Comparison of ENCODE assay signal across 30 cellular contexts in genomic region chr21:26451014-26451740, GRCh38.
"Had no signal": no experiment of that assay in that cellular context is flagged by ENCODE, and none has a peak within 500 bp of the region (broad histone marks: within the 10 kb centered on the region; RNA-seq: fewer than 3 reads in every experiment).

No MANE protein-coding gene starts in this region.

- H3K9ac ChIP-seq: parathyroid adenoma had no signal

- H3K4me1 Mint-ChIP-seq: activated naive CD8-positive, alpha-beta T cell treated with anti-CD3 and anti-CD28 coated beads for 36 hours; naive thymus-derived CD4-positive, alpha-beta T cell had no signal

- H3K27ac ChIP-seq: adrenal gland, brain microvascular endothelial cell, esophagus squamous epithelium, gastroesophageal sphincter, hepatocyte, parathyroid adenoma, psoas muscle, tibial nerve, VCaP had no signal

- H2AFZ ChIP-seq: hepatocyte, parathyroid adenoma had no signal

- H3K4me3 Mint-ChIP-seq: activated CD4-positive, alpha-beta memory T cell treated with anti-CD3 and anti-CD28 coated beads for 36 hours; activated naive CD8-positive, alpha-beta T cell treated with anti-CD3 and anti-CD28 coated beads for 36 hours; activated T-cell treated with anti-CD3 and anti-CD28 coated beads, Interleukin-2, amount 50 U/mL, for 4 hours; effector memory CD8-positive, alpha-beta T cell; naive thymus-derived CD4-positive, alpha-beta T cell had no signal

- H3K9me3 Mint-ChIP-seq: activated CD4-positive, alpha-beta memory T cell treated with anti-CD3 and anti-CD28 coated beads for 36 hours; activated naive CD8-positive, alpha-beta T cell treated with anti-CD3 and anti-CD28 coated beads for 36 hours; activated T-cell treated with anti-CD3 and anti-CD28 coated beads, Interleukin-2, amount 50 U/mL, for 4 hours had no signal

- H3K4me1 ChIP-seq: gastroesophageal sphincter, parathyroid adenoma, psoas muscle, tibial nerve had no signal

- H3K36me3 Mint-ChIP-seq: activated CD4-positive, alpha-beta memory T cell treated with anti-CD3 and anti-CD28 coated beads for 36 hours; activated naive CD8-positive, alpha-beta T cell treated with anti-CD3 and anti-CD28 coated beads for 36 hours; naive thymus-derived CD4-positive, alpha-beta T cell had no signal

- ATAC-seq: effector memory CD8-positive, alpha-beta T cell; gastroesophageal sphincter; left cardiac atrium; left ventricle myocardium superior; naive thymus-derived CD4-positive, alpha-beta T cell; psoas muscle; right cardiac atrium had no signal

- H3K4me3 ChIP-seq: adrenal gland, esophagus squamous epithelium, gastroesophageal sphincter, hepatocyte, psoas muscle, tibial nerve had no signal

- H3K27ac Mint-ChIP-seq: activated CD4-positive, alpha-beta memory T cell treated with anti-CD3 and anti-CD28 coated beads for 36 hours; activated naive CD8-positive, alpha-beta T cell treated with anti-CD3 and anti-CD28 coated beads for 36 hours; effector memory CD8-positive, alpha-beta T cell; naive thymus-derived CD4-positive, alpha-beta T cell had no signal

- H3K9me3 ChIP-seq: adrenal gland, esophagus squamous epithelium, gastroesophageal sphincter, psoas muscle, tibial nerve had no signal

- DNase-seq: activated CD4-positive, alpha-beta memory T cell treated with anti-CD3 and anti-CD28 coated beads for 36 hours; activated CD4-positive, alpha-beta T cell treated with anti-CD3 and anti-CD28 coated beads for 48 hours; activated CD8-positive, alpha-beta memory T cell treated with anti-CD3 and anti-CD28 coated beads, Interleukin-2, amount 50 U/mL, for 48 hours; activated naive CD4-positive, alpha-beta T cell; activated naive CD8-positive, alpha-beta T cell treated with anti-CD3 and anti-CD28 coated beads for 36 hours; activated T-cell treated with anti-CD3 and anti-CD28 coated beads, Interleukin-2, amount 50 U/mL, for 4 hours; adrenal gland; aorta; brain microvascular endothelial cell; caudate nucleus; cortex of kidney; effector memory CD8-positive, alpha-beta T cell; esophagus squamous epithelium; islet precursor cell; left cardiac atrium; left ventricle myocardium superior; midbrain; naive thymus-derived CD4-positive, alpha-beta T cell; psoas muscle; right cardiac atrium; stimulated activated CD4-positive, alpha-beta T cell treated with anti-CD3 and anti-CD28 coated beads, Interleukin-15, amount 100 ng/mL, for 24 hours; stimulated activated CD4-positive, alpha-beta T cell treated with anti-CD3 and anti-CD28 coated beads, Interleukin-2, amount 100 ng/mL, for 24 hours; stimulated activated naive CD4-positive, alpha-beta T cell; T-helper 9 cell had no signal

- H3K36me3 ChIP-seq: adrenal gland, brain microvascular endothelial cell, esophagus squamous epithelium, gastroesophageal sphincter, tibial nerve had no signal

- H3K27me3 Mint-ChIP-seq: activated CD4-positive, alpha-beta memory T cell treated with anti-CD3 and anti-CD28 coated beads for 36 hours; effector memory CD8-positive, alpha-beta T cell; naive thymus-derived CD4-positive, alpha-beta T cell had no signal

- H3K4me2 ChIP-seq: hepatocyte had no signal

- FAIRE-seq: TTC549 had no signal

- H3K79me2 ChIP-seq: hepatocyte, parathyroid adenoma had no signal

- H3K27me3 ChIP-seq: adrenal gland, brain microvascular endothelial cell, esophagus squamous epithelium, gastroesophageal sphincter, hepatocyte, tibial nerve had no signal
